Comparison of ENCODE assay signal across 1 cellular context in the genomic region with DNA sequence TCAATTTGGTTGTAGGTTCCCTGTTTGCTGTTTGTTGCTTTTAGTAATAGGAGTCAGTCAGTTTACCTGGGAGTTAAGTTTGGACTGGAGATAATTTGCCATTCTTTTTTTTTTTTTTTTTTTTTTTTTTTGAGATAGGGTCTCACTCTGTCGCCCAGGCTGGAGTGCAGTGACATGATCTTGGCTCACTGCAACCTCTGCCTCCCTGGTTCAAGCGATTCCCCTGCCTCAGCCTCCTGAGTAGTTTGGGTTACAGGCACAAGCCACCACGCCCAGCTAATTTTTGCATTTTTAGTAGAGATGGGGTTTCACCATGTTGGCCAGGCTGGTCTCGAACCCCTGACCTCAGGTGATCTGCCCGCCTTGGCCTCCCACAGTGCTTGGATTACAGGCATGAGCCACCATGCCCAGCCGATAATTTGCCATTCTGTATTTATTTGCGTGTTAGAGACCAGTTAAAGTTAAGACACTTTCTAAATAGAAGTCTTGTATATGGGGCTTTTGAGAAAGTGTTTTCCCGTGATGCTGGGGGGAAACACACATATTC.
TF ChIP-seq lines count a peak whose summit lies in the region.

No MANE protein-coding gene starts in this region.

TF ChIP-seq in HEK293, 187 proteins besides CTCF, POLR2A, EP300 and RAD21:
- peak; percentile 33; the same call in 1 of the 2 replicates for TF ChIP-seq ZNF121 (tag by site-specific recombination; IDR thresholded peaks at IDR 0.05)
